24 cellular contexts compared by ENCODE assay signal in genomic region chr4:107349732-107350131, GRCh38.
"Had no signal": no experiment of that assay in that cellular context is flagged by ENCODE, and none has a peak within 500 bp of the region (broad histone marks: within the 10 kb centered on the region; RNA-seq: fewer than 3 reads in every experiment).

No MANE protein-coding gene starts in this region.

- H3K27me3 ChIP-seq: neutrophil, upper lobe of left lung had no signal

- H3K4me1 ChIP-seq: lower lobe of right lung, parathyroid adenoma, upper lobe of left lung had no signal

- H3K9me3 Mint-ChIP-seq: activated CD8-positive, alpha-beta T cell treated with anti-CD3 and anti-CD28 coated beads for 36 hours had no signal

- H3K9ac ChIP-seq: parathyroid adenoma had no signal

- H3K4me1 Mint-ChIP-seq: activated B cell treated with CpG ODN at 0.5 μM for 24 hours; naive thymus-derived CD4-positive, alpha-beta T cell had no signal

- H3K36me3 ChIP-seq: lower lobe of right lung, neutrophil, upper lobe of left lung had no signal

- ATAC-seq: activated CD8-positive, alpha-beta T cell treated with anti-CD3 and anti-CD28 coated beads for 36 hours; left colon; lower lobe of right lung; naive thymus-derived CD4-positive, alpha-beta T cell had no signal

- H3K79me2 ChIP-seq: parathyroid adenoma had no signal

- H3K9me3 ChIP-seq: lower lobe of right lung, neutrophil, upper lobe of left lung had no signal

- H3K27me3 Mint-ChIP-seq: activated B cell treated with CpG ODN at 0.5 μM for 24 hours; activated CD8-positive, alpha-beta T cell treated with anti-CD3 and anti-CD28 coated beads for 36 hours; activated naive CD8-positive, alpha-beta T cell; dendritic cell treated with granulocyte-macrophage colony-stimulating factor and Interleukin-4, amounts not matched to agents 40 ng/mL and 50 ng/mL, for 4 days had no signal

- H3K4me3 ChIP-seq: lower lobe of right lung, upper lobe of left lung had no signal

- H3K27ac ChIP-seq: lower lobe of right lung, neutrophil, parathyroid adenoma, upper lobe of left lung had no signal

- H3K4me3 Mint-ChIP-seq: activated B cell treated with CpG ODN at 0.5 μM for 24 hours; activated CD8-positive, alpha-beta T cell treated with anti-CD3 and anti-CD28 coated beads for 36 hours; activated naive CD8-positive, alpha-beta T cell; brain; dendritic cell treated with granulocyte-macrophage colony-stimulating factor and Interleukin-4, amounts not matched to agents 40 ng/mL and 50 ng/mL, for 4 days; naive thymus-derived CD4-positive, alpha-beta T cell had no signal

- DNase-seq: activated B cell treated with CpG ODN at 0.5 μM for 24 hours; activated CD4-positive, alpha-beta T cell treated with anti-CD3 and anti-CD28 coated beads for 48 hours; activated CD8-positive, alpha-beta memory T cell treated with anti-CD3 and anti-CD28 coated beads, Interleukin-2, amount 50 U/mL, for 4 hours; activated CD8-positive, alpha-beta T cell treated with anti-CD3 and anti-CD28 coated beads for 36 hours; activated gamma-delta T cell; activated T-cell treated with anti-CD3 and anti-CD28 coated beads, Interleukin-2, amount 50 U/mL, for 48 hours; amniotic stem cell; cerebellar nuclear complex; effector memory CD4-positive, alpha-beta T cell; hippocampal formation; left colon; lower lobe of right lung; naive thymus-derived CD4-positive, alpha-beta T cell; stimulated activated CD4-positive, alpha-beta T cell treated with anti-CD3 and anti-CD28 coated beads, Interleukin-4, amount 100 ng/mL, for 1 hour; stimulated activated naive CD4-positive, alpha-beta T cell; substantia nigra; upper lobe of left lung had no signal

- FAIRE-seq: islet of Langerhans, TTC549 had no signal

- H3K36me3 Mint-ChIP-seq: activated naive CD8-positive, alpha-beta T cell; brain; naive thymus-derived CD4-positive, alpha-beta T cell had no signal

- H3K27ac Mint-ChIP-seq: activated B cell treated with CpG ODN at 0.5 μM for 24 hours; activated CD8-positive, alpha-beta T cell treated with anti-CD3 and anti-CD28 coated beads for 36 hours; activated naive CD8-positive, alpha-beta T cell; brain; dendritic cell treated with granulocyte-macrophage colony-stimulating factor and Interleukin-4, amounts not matched to agents 40 ng/mL and 50 ng/mL, for 4 days; naive thymus-derived CD4-positive, alpha-beta T cell had no signal

- H2AFZ ChIP-seq: parathyroid adenoma had no signal
